19 cellular contexts compared by ENCODE assay signal in genomic region chr17:80232438-80232837, GRCh38. TPM values are rescaled to one million over a fixed set of nuclear protein-coding genes. Genes with fewer than 3 reads are reported as not detected.
DNase-seq lines count a peak whose midpoint lies in the region; ATAC-seq, FAIRE-seq and TF ChIP-seq lines count a peak whose summit lies in the region.
"Had no signal": no experiment of that assay in that cellular context is flagged by ENCODE, and none has a peak within 500 bp of the region (broad histone marks: within the 10 kb centered on the region; RNA-seq: fewer than 3 reads in every experiment).

No MANE protein-coding gene starts in this region.

- DNase-seq in HepG2 (ENCODE audit: low spot score) (no peak), right lobe of liver (no peak), adipocyte (ENCODE audit: low read depth) (no peak), endothelial cell (ENCODE audit: low spot score) (no peak), SHP77 (lab: John Stamatoyannopoulos, UW) (no peak)
- DNase-seq: ACHN; BE2C; Caco-2; CD4-positive, alpha-beta T cell; GM23248; HFFc6 had no signal

- H3K4me1 ChIP-seq in HepG2 (ENCODE audit: insufficient read depth, low read length) (no peaks in the 10 kb centered on the region), right lobe of liver (no peaks in the 10 kb centered on the region), adipocyte (ENCODE audit: control insufficient read depth, insufficient read depth, low read length) (no peaks in the 10 kb centered on the region)
- H3K4me1 ChIP-seq: BE2C, Caco-2, HAP-1 had no signal

- POLR2A ChIA-PET in HepG2 (lab: Yijun Ruan, JAX) = interaction anchor here (0.9 to 1.3 kb wide), 2 partner anchors 11 to 29 kb away, joined by 3 to 4 read pairs; partner anchors contain the start of genes RNF213 and SLC26A11

- no peaks in the 10 kb centered on the region for H4K20me1 ChIP-seq in HepG2 (ENCODE audit: insufficient read depth, low read length)

- H3K4me3 ChIP-seq in HepG2 (replicated peaks in 1 of 3; ENCODE audit: insufficient read depth in 1 of 3, low read depth in 2 of 3, low read length in 3 of 3) = no peak overlapping the region
- no peak overlapping the region for H3K4me3 ChIP-seq in right lobe of liver
- peak overlapping the region; percentile 37 for H3K4me3 ChIP-seq in adipocyte (ENCODE audit: low read length)
- H3K4me3 ChIP-seq: GM23248, HAP-1 had no signal

- intact Hi-C loops in HepG2 (cut with micrococcal nuclease; ENCODE audit: unreplicated experiment) (no loop called here), right lobe of liver (cut with DNase I) (no loop called here)

- H3K27me3 ChIP-seq in HepG2 (ENCODE audit: control insufficient read depth in 1 of 2, insufficient read depth in 2 of 2, low read length in 2 of 2) (no peaks in the 10 kb centered on the region), right lobe of liver (no peaks in the 10 kb centered on the region), adipocyte (replicated peaks; ENCODE audit: control insufficient read depth, insufficient read depth, low read length) (no peaks in the 10 kb centered on the region)
- H3K27me3 ChIP-seq: BE2C had no signal

- WGBS in HepG2 (ENCODE audit: low lambda C conversion rate) = 89% methylated on average over 1 of the region's 1 CpG
- 100% methylated on average over 1 of the region's 1 CpG for WGBS in right lobe of liver (ENCODE audit: insufficient coverage, low coverage, low lambda C conversion rate, missing lambda C conversion rate)

- H3K79me2 ChIP-seq in HepG2 (ENCODE audit: insufficient read depth, low read length) = no peaks in the 10 kb centered on the region

- H3K4me2 ChIP-seq in HepG2 (ENCODE audit: low read depth, low read length) = no peak overlapping the region
- H3K4me2 ChIP-seq: KMS-11 had no signal

- FAIRE-seq in HepG2 (lab: Jason Lieb, UNC) = no peak
- FAIRE-seq: D721Med, G401.6, GM12891, GM18507 had no signal

- no peak overlapping the region for H3K27ac Mint-ChIP-seq in endothelial cell (ENCODE audit: unreplicated experiment)
- H3K27ac Mint-ChIP-seq: CD4-positive, alpha-beta T cell; HFFc6 had no signal

- H3K4me3 Mint-ChIP-seq in endothelial cell (ENCODE audit: unreplicated experiment) = peak overlapping the region; percentile 43
- H3K4me3 Mint-ChIP-seq: CD4-positive, alpha-beta T cell; HFFc6 had no signal

- H3K9me3 Mint-ChIP-seq in endothelial cell (ENCODE audit: unreplicated experiment) = peaks cover 4% of the 10 kb centered on the region

- H3K36me3 Mint-ChIP-seq in endothelial cell (ENCODE audit: low read depth, unreplicated experiment) = peaks cover 52% of the 10 kb centered on the region

- ATAC-seq in HepG2 (no peak), right lobe of liver (no peak), HG02763 (IDR thresholded peaks at IDR 0.05; ENCODE audit: unreplicated experiment) (no peak)

- H3K36me3 ChIP-seq in HepG2 (replicated peaks in 1 of 2; ENCODE audit: control insufficient read depth in 1 of 2, insufficient read depth in 2 of 2, low read length in 2 of 2) (peaks cover 9 to 24% of the 10 kb centered on the region in 2 experiments; a peak in 4 of 5 replicates), right lobe of liver (peaks cover 0 to 3% (median 0%) of the 10 kb centered on the region in 4 donors), adipocyte (ENCODE audit: control insufficient read depth, insufficient read depth, low read length, severe bottlenecking) (peaks cover 31% of the 10 kb centered on the region)
- H3K36me3 ChIP-seq: BE2C had no signal

- TF ChIP-seq CTCF in HepG2 (CRISPR knock-in tag; IDR thresholded peaks at IDR 0.05) (no peak), right lobe of liver (IDR thresholded peaks at IDR 0.05) (no peak), endothelial cell (IDR thresholded peaks at IDR 0.05; ENCODE audit: unreplicated experiment) (no peak)

- H2AFZ ChIP-seq in HepG2 (ENCODE audit: low read length) = no peak overlapping the region
- H2AFZ ChIP-seq: GM23248 had no signal

- no TSS peak for BruUV-seq in HepG2 (replicated peaks; lab: Mats Ljungman, UMichigan)

- in situ Hi-C loops in HepG2 (cut with HindIII; ENCODE audit: extremely low pct_ligation_motif_present, low pct_unique_long_range_greater_than_20kb) = no loop called here

- H3K4me1 Mint-ChIP-seq in endothelial cell (ENCODE audit: unreplicated experiment) = no peaks in the 10 kb centered on the region

- TF ChIP-seq EP300 in HepG2 (IDR thresholded peaks at IDR 0.05; ENCODE audit: low read depth in 2 of 2, low read length in 2 of 2) (no peak), HepG2 (CRISPR knock-in tag; IDR thresholded peaks at IDR 0.05; ENCODE audit: borderline replicate concordance) (no peak)

- no peak for TF ChIP-seq POLR2A in HepG2 (IDR thresholded peaks at IDR 0.05; ENCODE audit: insufficient read depth in 1 of 2, low read depth in 2 of 2, low read length in 2 of 2)
- TF ChIP-seq POLR2A in right lobe of liver (IDR thresholded peaks at IDR 0.05) = no peak

- H3K27ac ChIP-seq in HepG2 (ENCODE audit: extremely low read length, insufficient read depth, low read length) (no peak overlapping the region), right lobe of liver (no peak overlapping the region)
- H3K27ac ChIP-seq: C4-2B, GM23248, KMS-11 had no signal

- TF ChIP-seq RAD21 in HepG2 (CRISPR knock-in tag; IDR thresholded peaks at IDR 0.05) = no peak

- H3K9ac ChIP-seq in HepG2 (ENCODE audit: insufficient read depth, low read depth, low read length) (no peak overlapping the region), adipocyte (ENCODE audit: low read length) (no peak overlapping the region)
- H3K9ac ChIP-seq: GM23248, KMS-11 had no signal

- H3K9me3 ChIP-seq in HepG2 (ENCODE audit: low read length) (peaks cover 9% of the 10 kb centered on the region; the same call in 1 of the 2 replicates), right lobe of liver (peaks cover 0 to 11% (median 3%) of the 10 kb centered on the region in 4 donors), adipocyte (ENCODE audit: control insufficient read depth, low read length) (peaks cover 28% of the 10 kb centered on the region)
- H3K9me3 ChIP-seq: BE2C had no signal

- CTCF ChIA-PET in HepG2 (lab: Yijun Ruan, JAX; ENCODE audit: low intra/inter-chr PET ratio, low total read pairs) = no interaction called here

- H3K27me3 Mint-ChIP-seq in endothelial cell (ENCODE audit: unreplicated experiment) = no peaks in the 10 kb centered on the region
- H3K27me3 Mint-ChIP-seq: CD4-positive, alpha-beta T cell had no signal

RNA-seq across cellular contexts. Expression of gene SLC26A11, which starts 12.2 kb away (rescaled TPM):
- total RNA-seq in HepG2 (2016; rRNA removed; fragmentation: Illumina TruSeq; extraction: Trizol) (3.1 and 8.7 TPM in 2 replicates), right lobe of liver (1 to 10 TPM; 5.8 to 9.8 (median 6.5) TPM), endothelial cell (ENCODE audit: unreplicated experiment) (50.1 TPM)
- total RNA-seq in HepG2 (2016; cell fraction: cytosol; rRNA removed; fragmentation: Illumina TruSeq; extraction: Trizol; ENCODE audit: low read depth) = 3.2 and 3.4 TPM in 2 replicates
- 3.5 and 11.2 TPM in 2 replicates for total RNA-seq in HepG2 (2016; cell fraction: insoluble cytoplasmic fraction; rRNA removed; fragmentation: Illumina TruSeq; extraction: Trizol)
- 3.1 and 3.2 TPM in 2 replicates for total RNA-seq in HepG2 (2016; cell fraction: membrane; rRNA removed; fragmentation: Illumina TruSeq; extraction: Trizol)
- 12.9 and 13.6 TPM in 2 replicates for total RNA-seq in HepG2 (2016; cell fraction: nucleus; rRNA removed; fragmentation: Illumina TruSeq; extraction: Trizol)
- polyA plus RNA-seq in HepG2 (2011; rRNA removed) = 13.2 and 21.1 TPM in 2 replicates
- 5.5 and 7.6 TPM in 2 replicates for polyA plus RNA-seq in HepG2 (2011; cell fraction: cytosol; rRNA removed)
- polyA plus RNA-seq in HepG2 (2011; cell fraction: nucleus; rRNA removed) = 121 and 146 TPM in 2 replicates
- polyA plus RNA-seq in HepG2 (2012) = 7.0 and 18.5 TPM in 2 replicates
- 0.73 and 1.0 TPM in 2 replicates for polyA plus RNA-seq in HepG2 (2016; cell fraction: cytosol; fragmentation: Illumina TruSeq; extraction: Trizol; ENCODE audit: low read depth)
- 2.8 and 4.4 TPM in 2 replicates for polyA plus RNA-seq in HepG2 (2016; cell fraction: insoluble cytoplasmic fraction; fragmentation: Illumina TruSeq; extraction: Trizol; ENCODE audit: low read depth)
- 1.4 and 2.3 TPM in 2 replicates for polyA plus RNA-seq in HepG2 (2016; cell fraction: membrane; fragmentation: Illumina TruSeq; extraction: Trizol; ENCODE audit: low read depth)
- polyA plus RNA-seq in HepG2 (2016; cell fraction: nucleus; fragmentation: Illumina TruSeq; extraction: Trizol; ENCODE audit: insufficient read depth, low read depth) = 29.5 and 32.2 TPM in 2 replicates
- polyA minus RNA-seq in HepG2 (2011; rRNA and poly(A)+ RNA removed; ENCODE audit: low replicate concordance) = 7.7 and 20.5 TPM in 2 replicates
- 5.6 and 11.8 TPM in 2 replicates for polyA minus RNA-seq in HepG2 (2011; cell fraction: cytosol; rRNA and poly(A)+ RNA removed)
- polyA minus RNA-seq in HepG2 (2011; cell fraction: nucleus; rRNA and poly(A)+ RNA removed) = 22.4 and 23.0 TPM in 2 replicates

RNA-seq across cellular contexts. Expression of gene SGSH, which starts 12.3 kb away (rescaled TPM):
- total RNA-seq in HepG2 (2016; rRNA removed; fragmentation: Illumina TruSeq; extraction: Trizol) (5.5 and 12.2 TPM in 2 replicates), right lobe of liver (10 to 100 TPM in 5 of 6 experiments, 1 to 10 TPM in 1; 9.7 to 23.5 (median 15.7) TPM), endothelial cell (ENCODE audit: unreplicated experiment) (76.0 TPM)
- 4.0 and 6.2 TPM in 2 replicates for total RNA-seq in HepG2 (2016; cell fraction: cytosol; rRNA removed; fragmentation: Illumina TruSeq; extraction: Trizol; ENCODE audit: low read depth)
- total RNA-seq in HepG2 (2016; cell fraction: insoluble cytoplasmic fraction; rRNA removed; fragmentation: Illumina TruSeq; extraction: Trizol) = 4.5 and 13.3 TPM in 2 replicates
- 6.1 and 6.4 TPM in 2 replicates for total RNA-seq in HepG2 (2016; cell fraction: membrane; rRNA removed; fragmentation: Illumina TruSeq; extraction: Trizol)
- 18.5 and 23.9 TPM in 2 replicates for total RNA-seq in HepG2 (2016; cell fraction: nucleus; rRNA removed; fragmentation: Illumina TruSeq; extraction: Trizol)
- 17.6 and 23.9 TPM in 2 replicates for polyA plus RNA-seq in HepG2 (2011; rRNA removed)
- 13.7 and 17.1 TPM in 2 replicates for polyA plus RNA-seq in HepG2 (2011; cell fraction: cytosol; rRNA removed)
- polyA plus RNA-seq in HepG2 (2011; cell fraction: nucleus; rRNA removed) = 145 and 163 TPM in 2 replicates
- 21.6 and 30.9 TPM in 2 replicates for polyA plus RNA-seq in HepG2 (2012)
- polyA plus RNA-seq in HepG2 (2016; cell fraction: cytosol; fragmentation: Illumina TruSeq; extraction: Trizol; ENCODE audit: low read depth) = 3.7 and 4.2 TPM in 2 replicates
- 7.1 and 11.5 TPM in 2 replicates for polyA plus RNA-seq in HepG2 (2016; cell fraction: insoluble cytoplasmic fraction; fragmentation: Illumina TruSeq; extraction: Trizol; ENCODE audit: low read depth)
- polyA plus RNA-seq in HepG2 (2016; cell fraction: membrane; fragmentation: Illumina TruSeq; extraction: Trizol; ENCODE audit: low read depth) = 7.0 and 7.3 TPM in 2 replicates
- polyA plus RNA-seq in HepG2 (2016; cell fraction: nucleus; fragmentation: Illumina TruSeq; extraction: Trizol; ENCODE audit: insufficient read depth, low read depth) = 81.4 and 86.8 TPM in 2 replicates
- polyA minus RNA-seq in HepG2 (2011; rRNA and poly(A)+ RNA removed; ENCODE audit: low replicate concordance) = 15.4 and 23.1 TPM in 2 replicates
- 15.4 and 18.7 TPM in 2 replicates for polyA minus RNA-seq in HepG2 (2011; cell fraction: cytosol; rRNA and poly(A)+ RNA removed)
- polyA minus RNA-seq in HepG2 (2011; cell fraction: nucleus; rRNA and poly(A)+ RNA removed) = 34.1 and 36.2 TPM in 2 replicates

RNA-seq across cellular contexts. Expression of gene RNF213, which starts 28.2 kb away (rescaled TPM):
- 38.7 and 42.8 TPM in 2 replicates for total RNA-seq in HepG2 (2016; rRNA removed; fragmentation: Illumina TruSeq; extraction: Trizol)
- 8.0 and 9.3 TPM in 2 replicates for total RNA-seq in HepG2 (2016; cell fraction: cytosol; rRNA removed; fragmentation: Illumina TruSeq; extraction: Trizol; ENCODE audit: low read depth)
- total RNA-seq in HepG2 (2016; cell fraction: insoluble cytoplasmic fraction; rRNA removed; fragmentation: Illumina TruSeq; extraction: Trizol) = 36.5 and 38.8 TPM in 2 replicates
- total RNA-seq in HepG2 (2016; cell fraction: membrane; rRNA removed; fragmentation: Illumina TruSeq; extraction: Trizol) = 12.8 and 13.4 TPM in 2 replicates
- 57.4 and 57.5 TPM in 2 replicates for total RNA-seq in HepG2 (2016; cell fraction: nucleus; rRNA removed; fragmentation: Illumina TruSeq; extraction: Trizol)
- 38.6 and 44.0 TPM in 2 replicates for polyA plus RNA-seq in HepG2 (2011; rRNA removed)
- polyA plus RNA-seq in HepG2 (2011; cell fraction: cytosol; rRNA removed) = 16.4 and 18.9 TPM in 2 replicates
- polyA plus RNA-seq in HepG2 (2011; cell fraction: nucleus; rRNA removed) = 134 and 171 TPM in 2 replicates
- 28.2 and 46.6 TPM in 2 replicates for polyA plus RNA-seq in HepG2 (2012)
- 1.4 and 2.0 TPM in 2 replicates for polyA plus RNA-seq in HepG2 (2016; cell fraction: cytosol; fragmentation: Illumina TruSeq; extraction: Trizol; ENCODE audit: low read depth)
- 23.5 and 27.4 TPM in 2 replicates for polyA plus RNA-seq in HepG2 (2016; cell fraction: insoluble cytoplasmic fraction; fragmentation: Illumina TruSeq; extraction: Trizol; ENCODE audit: low read depth)
- 3.4 and 3.7 TPM in 2 replicates for polyA plus RNA-seq in HepG2 (2016; cell fraction: membrane; fragmentation: Illumina TruSeq; extraction: Trizol; ENCODE audit: low read depth)
- 77.8 and 79.2 TPM in 2 replicates for polyA plus RNA-seq in HepG2 (2016; cell fraction: nucleus; fragmentation: Illumina TruSeq; extraction: Trizol; ENCODE audit: insufficient read depth, low read depth)
- 133 and 148 TPM in 2 replicates for polyA minus RNA-seq in HepG2 (2011; rRNA and poly(A)+ RNA removed; ENCODE audit: low replicate concordance)
- 36.1 and 37.6 TPM in 2 replicates for polyA minus RNA-seq in HepG2 (2011; cell fraction: cytosol; rRNA and poly(A)+ RNA removed)
- 108 and 132 TPM in 2 replicates for polyA minus RNA-seq in HepG2 (2011; cell fraction: nucleus; rRNA and poly(A)+ RNA removed)
- total RNA-seq in right lobe of liver = 10 to 100 TPM; 59.1 to 87.7 (median 73.0) TPM
- 110 TPM for total RNA-seq in endothelial cell (ENCODE audit: unreplicated experiment)
